In genomic region chr3:8450618-8451017, GRCh38 we compare ENCODE assay signal across 3 cellular contexts.
TF ChIP-seq lines count a peak whose summit lies in the region.

No MANE protein-coding gene starts in this region.

TF ChIP-seq in SK-N-SH, 30 proteins besides CTCF, POLR2A, EP300 and RAD21 (continued from another document):
- TF ChIP-seq ZBTB33 (IDR thresholded peaks at IDR 0.05; ENCODE audit: borderline replicate concordance, low read depth) (no peak), POLR2AphosphoS5 (IDR thresholded peaks at IDR 0.05; ENCODE audit: low read depth, low read length) (no peak), USF2 (IDR thresholded peaks at IDR 0.05; ENCODE audit: borderline replicate concordance, low read depth, low read length) (no peak), GATA2 (CRISPR knock-in tag; IDR thresholded peaks at IDR 0.05) (no peak), YY1 (IDR thresholded peaks at IDR 0.05; ENCODE audit: low read depth) (no peak), RFX5 (IDR thresholded peaks at IDR 0.05; ENCODE audit: low read length) (no peak), CHD2 (IDR thresholded peaks at IDR 0.05; ENCODE audit: low read length, partially characterized antibody) (no peak), USF1 (IDR thresholded peaks at IDR 0.05; ENCODE audit: borderline replicate concordance, low read depth) (no peak), FOXJ3 (CRISPR knock-in tag; IDR thresholded peaks at IDR 0.05) (no peak), EZH2phosphoT487 (IDR thresholded peaks at IDR 0.05; ENCODE audit: borderline replicate concordance, low read depth) (no peak), NRF1 (IDR thresholded peaks at IDR 0.05; ENCODE audit: low read depth, low read length) (no peak), TAF1 (IDR thresholded peaks at IDR 0.05; ENCODE audit: borderline replicate concordance, low read depth, low read length) (no peak)

TF ChIP-seq in SK-N-SH treated with all-trans-retinoic acid at 6 μM for 48 hours, 23 proteins besides CTCF, POLR2A, EP300 and RAD21 (continued from another document):
- no peak for TF ChIP-seq CSRNP3 (CRISPR knock-in tag; IDR thresholded peaks at IDR 0.05)
- no peak for TF ChIP-seq TSHZ2 (CRISPR knock-in tag; IDR thresholded peaks at IDR 0.05)
- TF ChIP-seq OSR1 (CRISPR knock-in tag; IDR thresholded peaks at IDR 0.05) = no peak
- TF ChIP-seq ZFP30 (CRISPR knock-in tag; IDR thresholded peaks at IDR 0.05) = no peak
- TF ChIP-seq CREB5 (CRISPR knock-in tag; IDR thresholded peaks at IDR 0.05; ENCODE audit: low read depth) = no peak
- no peak for TF ChIP-seq ZNF8 (CRISPR knock-in tag; IDR thresholded peaks at IDR 0.05)
- no peak for TF ChIP-seq TOX (CRISPR knock-in tag; IDR thresholded peaks at IDR 0.05; ENCODE audit: borderline replicate concordance)
- no peak for TF ChIP-seq PPARA (CRISPR knock-in tag; IDR thresholded peaks at IDR 0.05; ENCODE audit: borderline replicate concordance)
- no peak for TF ChIP-seq ARNTL (CRISPR knock-in tag; IDR thresholded peaks at IDR 0.05; ENCODE audit: borderline replicate concordance, low read depth)
- no peak for TF ChIP-seq ISL1 (CRISPR knock-in tag; IDR thresholded peaks at IDR 0.05)
- TF ChIP-seq ZNF70 (CRISPR knock-in tag; IDR thresholded peaks at IDR 0.05) = no peak
- no peak for TF ChIP-seq RARB (CRISPR knock-in tag; IDR thresholded peaks at IDR 0.05)

TF ChIP-seq in WTC11, 78 proteins besides CTCF, POLR2A, EP300 and RAD21 (continued from another document):
- TF ChIP-seq STAT6 (CRISPR knock-in tag; conservative IDR thresholded peaks at IDR 0.05; ENCODE audit: low read depth) (no peak), ARID4B (CRISPR knock-in tag; IDR thresholded peaks at IDR 0.05; ENCODE audit: borderline replicate concordance) (no peak), MAX (CRISPR knock-in tag; IDR thresholded peaks at IDR 0.05) (no peak), NR3C1 (CRISPR knock-in tag; conservative IDR thresholded peaks at IDR 0.05; ENCODE audit: low read depth) (no peak), ZNF425 (CRISPR knock-in tag; conservative IDR thresholded peaks at IDR 0.05) (no peak)
